ENCODE assay signal across 1 cellular context in genomic region chr2:36074008-36074407, GRCh38.
TF ChIP-seq lines count a peak whose summit lies in the region.

No MANE protein-coding gene starts in this region.

TF ChIP-seq in K562, 482 proteins besides CTCF, POLR2A, EP300 and RAD21 (continued from another document):
- TF ChIP-seq CREB3 (tag; conservative IDR thresholded peaks at IDR 0.05; ENCODE audit: low read depth) (no peak), RBFOX2 (IDR thresholded peaks at IDR 0.05; ENCODE audit: low read depth, low read length) (no peak), KHSRP (IDR thresholded peaks at IDR 0.05) (no peak)
TF ChIP-seq in K562: peak in this region for 2.
